In the genomic region with DNA sequence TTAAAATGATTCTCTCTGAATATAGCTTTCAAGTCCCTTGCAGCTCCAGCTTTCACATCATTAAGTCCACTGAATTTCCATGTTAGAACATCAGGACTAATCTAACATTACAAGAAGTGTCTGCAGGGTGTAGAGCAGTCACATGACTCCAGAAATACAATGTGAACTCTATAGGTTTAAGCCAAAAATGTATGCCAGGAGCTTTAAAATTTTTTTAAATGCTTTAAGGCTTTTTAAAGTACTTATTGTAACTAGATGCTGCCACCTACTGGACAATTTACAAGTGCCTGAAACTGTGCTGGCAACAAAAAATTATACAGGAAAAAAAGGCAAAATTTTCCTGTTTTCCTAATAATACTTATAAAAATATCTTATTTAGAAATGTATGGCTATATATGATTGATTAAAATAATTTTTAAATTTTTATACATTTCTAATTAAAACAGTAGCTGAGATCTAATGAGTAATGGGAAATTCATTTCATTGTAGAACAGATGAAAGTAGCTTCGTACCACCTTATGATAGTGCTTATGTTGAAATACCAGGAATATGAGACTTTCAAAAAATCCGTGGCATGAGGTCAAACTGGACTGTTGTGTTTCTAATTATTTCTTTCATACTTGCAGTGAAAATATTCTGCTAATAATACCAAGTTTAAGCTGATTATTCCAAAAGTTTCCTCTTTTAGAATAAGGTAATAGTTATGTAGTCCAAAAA, we compare ENCODE assay signal across 8 cellular contexts. TPM values are rescaled to one million over a fixed set of nuclear protein-coding genes. Genes with fewer than 3 reads are reported as not detected.
A peak's percentile ranks its signal among the peaks of the same experiment; 100 is the strongest.
DNase-seq lines count a peak whose midpoint lies in the region; ATAC-seq, FAIRE-seq and TF ChIP-seq lines count a peak whose summit lies in the region.

No MANE protein-coding gene starts in this region.

- H3K27ac ChIP-seq in upper lobe of right lung: no peak overlapping the region

- H3K27me3 ChIP-seq in upper lobe of right lung: no peaks in the 10 kb centered on the region

- H3K9me3 ChIP-seq in upper lobe of right lung: no peaks in the 10 kb centered on the region

- H3K4me3 ChIP-seq in AG10803 (ENCODE audit: low read length) (no peak overlapping the region), upper lobe of right lung (no peak overlapping the region)

- H3K4me1 ChIP-seq in upper lobe of right lung: no peaks in the 10 kb centered on the region

- H3K36me3 ChIP-seq in upper lobe of right lung: no peaks in the 10 kb centered on the region

- intact Hi-C loops in upper lobe of right lung (cut with DNase I): loop anchor here (5.0 kb wide), 1 partner anchor 70 kb away; no protein-coding TSS in a partner anchor

- no peak for FAIRE-seq in GM19239 (lab: Jason Lieb, UNC)

- DNase-seq in AG10803 (ENCODE audit: low read depth) (peak; percentile 81), NCI-H345 treated with DMSO at 0.1 percent for 48 hours (lab: John Stamatoyannopoulos, UW; ENCODE audit: unreplicated experiment) (peak; percentile 30), amniotic epithelial cell (ENCODE audit: low read depth) (peak; percentile 66), kidney glomerular epithelial cell (lab: John Stamatoyannopoulos, UW) (peak; percentile 59), upper lobe of right lung (no peak), iPS-NIHi7 (ENCODE audit: extremely low spot score) (no peak), GM19239 (ENCODE audit: insufficient read length, low spot score) (no peak)

- peak; percentile 31 for ATAC-seq in upper lobe of right lung

- TF ChIP-seq CTCF in AG10803 (conservative IDR thresholded peaks at IDR 0.05; ENCODE audit: low read length) (peak; percentile 79), GM12873 (IDR thresholded peaks at IDR 0.05; ENCODE audit: insufficient read depth, low read depth, low read length, missing control alignments) (peak; percentile 55), upper lobe of right lung (IDR thresholded peaks at IDR 0.05) (peak; percentile 89)

RNA-seq across cellular contexts. Expression of a gene that starts 25.7 kb away (rescaled TPM):
- 0.96 TPM for total RNA-seq in upper lobe of right lung

Comparison
In these comparisons a context has a peak if more than half of its experiments do, and no peak if none do; other contexts are left out.
1. DNase-seq: peak in AG10803 (single experiment), NCI-H345 treated with DMSO at 0.1 percent for 48 hours (single experiment), amniotic epithelial cell (single experiment) and kidney glomerular epithelial cell (single experiment); none in upper lobe of right lung (single experiment), iPS-NIHi7 (single experiment) and GM19239 (single experiment).
2. Peak in every context shown above with its lines, with median percentiles within 50 percentile points of each other: CTCF ChIP-seq.